ENCODE assay signal across 8 cellular contexts in genomic region chr7:55597944-55598499, GRCh38. TPM values are rescaled to one million over a fixed set of nuclear protein-coding genes. Genes with fewer than 3 reads are reported as not detected.
A peak's percentile ranks its signal among the peaks of the same experiment; 100 is the strongest.
DNase-seq lines count a peak whose midpoint lies in the region; ATAC-seq, FAIRE-seq and TF ChIP-seq lines count a peak whose summit lies in the region.
"Not testable (repeated sequence)": the region's sequence is repeated elsewhere in the genome, so short reads cannot be mapped to it uniquely, and the experiment has no call there.

No MANE protein-coding gene starts in this region.

- peak; percentile 71 for ATAC-seq in GM18498 (IDR thresholded peaks at IDR 0.05; ENCODE audit: unreplicated experiment)
- ATAC-seq in heart right ventricle, result not testable (repeated sequence)
- peak; percentile 28 to 80 (median 80) for ATAC-seq in pancreas

- H3K9me3 Mint-ChIP-seq in HFFc6; MCF 10A (ENCODE audit: unreplicated experiment): not testable (repeated sequence)

- BruUV-seq in MCF 10A (replicated peaks; lab: Mats Ljungman, UMichigan), result not testable (repeated sequence)

- not testable (repeated sequence) for H3K36me3 Mint-ChIP-seq in HFFc6 (ENCODE audit: low read depth); MCF 10A (ENCODE audit: insufficient read depth, unreplicated experiment)

- not testable (repeated sequence) for FAIRE-seq in pancreas (lab: Jason Lieb, UNC)

- H3K36me3 ChIP-seq in heart right ventricle, pancreas: not testable (repeated sequence)

- peak; percentile 73 for TF ChIP-seq CTCF in HFFc6 (IDR thresholded peaks at IDR 0.05)
- peak; percentile 35 for TF ChIP-seq CTCF in MCF 10A (IDR thresholded peaks at IDR 0.05; ENCODE audit: unreplicated experiment)
- TF ChIP-seq CTCF in heart right ventricle (IDR thresholded peaks at IDR 0.05), result peak in 7 of 9 donors; percentile 51 to 62 (median 59)
- TF ChIP-seq CTCF in pancreas (IDR thresholded peaks at IDR 0.05), result peak in 1 of 4 donors; percentile 14

- DNase-seq in AG20443 (ENCODE audit: low spot score) (peak; percentile 12), HFFc6 (peak; percentile 24), LoVo (ENCODE audit: low spot score) (peak; percentile 29), SHP77 treated with DMSO at 0.1 percent for 48 hours (lab: John Stamatoyannopoulos, UW) (peak; percentile 43), MCF 10A (ENCODE audit: unreplicated experiment) (peak; percentile 29)
- DNase-seq in heart right ventricle, pancreas: not testable (repeated sequence)

- H3K27me3 Mint-ChIP-seq in HFFc6 (ENCODE audit: insufficient read depth), result not testable (repeated sequence)
- H3K27me3 Mint-ChIP-seq in MCF 10A (ENCODE audit: insufficient read depth, unreplicated experiment), result peaks cover 23% of the 10 kb centered on the region

- not testable (repeated sequence) for H3K27me3 ChIP-seq in heart right ventricle, pancreas

- H3K27ac Mint-ChIP-seq in HFFc6; MCF 10A (ENCODE audit: low read depth, unreplicated experiment): not testable (repeated sequence)

- H3K27ac ChIP-seq in heart right ventricle, pancreas: not testable (repeated sequence)

- not testable (repeated sequence) for H3K4me3 Mint-ChIP-seq in HFFc6; MCF 10A (ENCODE audit: unreplicated experiment)

- intact Hi-C loops in MCF 10A (cut with micrococcal nuclease) (loop anchor here (1.0 to 10.0 kb wide), 3 partner anchors 53 to 316 kb away; no protein-coding TSS in a partner anchor), heart right ventricle (cut with DNase I) (loop anchor here in 9 of 10 donors (2.0 to 10.0 kb wide), 7 partner anchors 161 to 316 kb away; no protein-coding TSS in a partner anchor), pancreas (cut with DNase I) (loop anchor here in 1 of 3 donors (10.0 kb wide), 2 partner anchors 173 to 323 kb away; no protein-coding TSS in a partner anchor)

- POLR2A ChIA-PET in MCF 10A (lab: Yijun Ruan, JAX), result interaction anchor here (0.6 to 1.4 kb wide), 4 partner anchors 24 to 300 kb away, joined by 3 to 4 read pairs (median 4); no protein-coding TSS in a partner anchor

- H3K4me1 ChIP-seq in heart right ventricle, pancreas: not testable (repeated sequence)

- not testable (repeated sequence) for H3K4me3 ChIP-seq in heart right ventricle, pancreas

- CTCF ChIA-PET in MCF 10A (lab: Yijun Ruan, JAX), result interaction anchor here (0.7 to 4.5 kb wide), 12 partner anchors 25 to 310 kb away, joined by 3 to 35 read pairs (median 4); no protein-coding TSS in a partner anchor

- H3K4me1 Mint-ChIP-seq in HFFc6 (ENCODE audit: low read depth); MCF 10A (ENCODE audit: insufficient read depth, unreplicated experiment): not testable (repeated sequence)

- not testable (repeated sequence) for H3K9me3 ChIP-seq in heart right ventricle, pancreas

- 44 to 51% methylated on average over 4 of the region's 4 CpGs for WGBS in heart right ventricle, 2 donors
- 42 to 43% methylated on average over 4 of the region's 4 CpGs for WGBS in pancreas, 2 donors

RNA-seq across cellular contexts. Expression of gene VOPP1, which starts 25.7 kb away (rescaled TPM):
- total RNA-seq in HFFc6 (2021; fragmentation: NEBNext Ultra II Directional; extraction: Animal tissue kit (Norgen Biotek cat#: 25700)), result 100 to 1,000 TPM; 103 to 135 (median 122) TPM
- total RNA-seq in MCF 10A (2022) (29.2 and 35.7 TPM in 2 replicates), heart right ventricle (10 to 100 TPM; 17.9 to 42.9 (median 22.9) TPM), pancreas (10 to 100 TPM; 15.1 to 34.3 (median 19.2) TPM)
- polyA plus RNA-seq in heart right ventricle (10 to 100 TPM in 1 of 2 donors, 1 to 10 TPM in 1; 9.3 to 17.5 TPM), pancreas (10 to 100 TPM; 16.0 to 37.3 TPM)
